ENCODE assay signal across 8 cellular contexts in the genomic region with DNA sequence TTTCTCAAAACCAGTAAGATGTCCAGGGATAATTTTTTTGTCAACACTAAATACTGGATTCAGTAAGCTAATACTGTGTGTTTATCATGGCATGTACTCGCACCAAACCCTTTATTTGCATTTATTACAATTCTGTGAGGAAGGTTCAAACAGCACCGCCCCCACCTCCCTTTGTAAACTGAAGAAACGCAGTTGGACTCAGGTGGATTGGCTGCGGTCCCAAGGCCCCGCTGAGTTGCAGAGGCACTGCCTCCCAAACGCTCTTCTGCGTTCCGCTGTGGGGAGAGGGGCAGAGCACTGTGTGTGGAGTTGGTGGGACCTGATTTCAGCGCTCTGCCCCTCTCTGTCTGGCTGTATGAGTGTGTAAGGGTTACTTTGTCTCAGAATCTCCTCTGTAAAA. TPM values are rescaled to one million over a fixed set of nuclear protein-coding genes. Genes with fewer than 3 reads are reported as not detected.
DNase-seq lines count a peak whose midpoint lies in the region; ATAC-seq and TF ChIP-seq lines count a peak whose summit lies in the region.

No MANE protein-coding gene starts in this region.

- TF ChIP-seq RAD21 in HCT116 (IDR thresholded peaks at IDR 0.05; ENCODE audit: low read depth), result no peak

- H3K27ac ChIP-seq in C4-2B (peak overlapping the region; percentile 95), HCT116 (ENCODE audit: low read depth, low read length) (peak overlapping the region; percentile 97), RWPE1 (peak overlapping the region; percentile 98)

- RAD21 ChIA-PET in HCT116 (lab: Charles Lee; ENCODE audit: low non-redundant PET in 1 of 2, low total read pairs in 2 of 2, uncharacterized antibody in 2 of 2, unreplicated experiment in 2 of 2), result no interaction called here

- intact Hi-C loops in HCT116 (cut with micrococcal nuclease), result loop anchor here (2.0 kb wide), 1 partner anchor 21 kb away; a partner anchor contains a TSS

- H3K79me2 ChIP-seq in HCT116 (ENCODE audit: insufficient read depth, low read length), result peaks cover 24% of the 10 kb centered on the region

- H3K4me2 ChIP-seq in HCT116 (ENCODE audit: low read length), result peak overlapping the region; percentile 93

- no peaks in the 10 kb centered on the region for H3K27me3 ChIP-seq in HCT116 (ENCODE audit: insufficient read depth, low read length)

- no peaks in the 10 kb centered on the region for H4K20me1 ChIP-seq in HCT116 (ENCODE audit: insufficient read depth)

- CTCF ChIA-PET in HCT116 (lab: Charles Lee) (interaction anchor here (1.3 to 4.0 kb wide), 2 partner anchors 22 to 63 kb away, joined by 4 to 35 read pairs; a partner anchor contains a TSS), RWPE1 (lab: Yijun Ruan, JAX) (interaction anchor here (0.6 to 4.4 kb wide), 15 partner anchors 12 to 1949 kb away, joined by 3 to 23 read pairs (median 7); a partner anchor contains a TSS)

- no peak for TF ChIP-seq POLR2A in HCT116 (IDR thresholded peaks at IDR 0.05; ENCODE audit: borderline replicate concordance, extremely low read depth, insufficient read depth, insufficient read length)

- peak overlapping the region; percentile 71 to 75 for H3K4me3 ChIP-seq in HCT116 (replicated peaks in 1 of 2; ENCODE audit: low read depth in 1 of 2, low read length in 2 of 2)
- H3K4me3 ChIP-seq in iPS-18c (ENCODE audit: insufficient read depth, low read depth, low read length), result peak overlapping the region; percentile 75

- no peak for ATAC-seq in HCT116
- no peak for ATAC-seq in GM21717 (IDR thresholded peaks at IDR 0.05; ENCODE audit: unreplicated experiment)

- no peaks in the 10 kb centered on the region for H3K9me2 ChIP-seq in HCT116 (ENCODE audit: insufficient read depth)

- no TSS peak for BruUV-seq in HCT116 (replicated peaks; lab: Mats Ljungman, UMichigan)

- H3K9me3 ChIP-seq in HCT116 (ENCODE audit: control insufficient read depth in 1 of 2, insufficient read depth in 1 of 2, low read depth in 1 of 2, low read length in 2 of 2), result no peaks in the 10 kb centered on the region
- no peaks in the 10 kb centered on the region for H3K9me3 ChIP-seq in iPS-18c (ENCODE audit: control insufficient read depth, insufficient read depth, low read length)

- H3K9ac ChIP-seq in HCT116 (ENCODE audit: low read length), result peak overlapping the region; percentile 97

- TF ChIP-seq CTCF in C4-2B (conservative IDR thresholded peaks at IDR 0.05) (no peak), HCT116 (IDR thresholded peaks at IDR 0.05 in 2 of 3, conservative IDR thresholded peaks at IDR 0.05 in 1 of 3; ENCODE audit: borderline replicate concordance in 1 of 3, insufficient read depth in 1 of 3, low read depth in 2 of 3, low read length in 2 of 3) (no peak), RWPE1 (conservative IDR thresholded peaks at IDR 0.05; ENCODE audit: low read depth) (no peak)

- DNase-seq in HCT116 (ENCODE audit: low read depth, low spot score), result no peak
- peak; percentile 35 for DNase-seq in RWPE1 (ENCODE audit: low spot score)
- DNase-seq in stimulated activated CD8-positive, alpha-beta memory T cell treated with anti-CD3 and anti-CD28 coated beads, Interleukin-4, amount 100 ng/mL, for 48 hours, result no peak
- no peak for DNase-seq in middle frontal gyrus (ENCODE audit: extremely low spot score, low spot score)
- DNase-seq in central memory CD4-positive, alpha-beta T cell, result no peak

- peaks cover 5 to 14% of the 10 kb centered on the region in 2 experiments; a peak in 3 of 4 replicates for H3K36me3 ChIP-seq in HCT116 (ENCODE audit: control insufficient read depth in 1 of 2, insufficient read depth in 2 of 2, low read length in 2 of 2)

- H2AFZ ChIP-seq in HCT116 (ENCODE audit: low read depth, low read length, poor library complexity, severe bottlenecking), result no peak overlapping the region

- peaks cover 11 to 23% of the 10 kb centered on the region in 2 experiments for H3K4me1 ChIP-seq in HCT116 (ENCODE audit: control insufficient read depth in 1 of 2, insufficient read depth in 2 of 2, low read length in 2 of 2)

- POLR2A ChIA-PET in HCT116 (lab: Charles Lee), result no interaction called here
- POLR2A ChIA-PET in RWPE1 (lab: Yijun Ruan, JAX; ENCODE audit: low non-redundant PET), result no interaction called here

TF ChIP-seq in HCT116, 20 proteins besides CTCF, POLR2A, EP300 and RAD21:
- TF ChIP-seq TCF7L2 (IDR thresholded peaks at IDR 0.05; ENCODE audit: borderline replicate concordance, extremely low read depth, insufficient read depth, insufficient read length), result peak; percentile 13
- no peak for TF ChIP-seq SRF (IDR thresholded peaks at IDR 0.05; ENCODE audit: low read depth)

RNA-seq across cellular contexts. Expression of a gene that starts 1.2 kb away (rescaled TPM):
- total RNA-seq in HCT116 (2021; ENCODE audit: unreplicated experiment), result 38.5 TPM
- polyA plus RNA-seq in HCT116 (2012), result 28.8 and 34.7 TPM in 2 replicates

RNA-seq across cellular contexts. Expression of a gene that starts 20.8 kb away (rescaled TPM):
- 95.4 TPM for total RNA-seq in HCT116 (2021; ENCODE audit: unreplicated experiment)
- polyA plus RNA-seq in HCT116 (2012), result 106 and 123 TPM in 2 replicates

RNA-seq across cellular contexts. Expression of a gene that starts 23.6 kb away (rescaled TPM):
- total RNA-seq in HCT116 (2021; ENCODE audit: unreplicated experiment), result 20.4 TPM
- polyA plus RNA-seq in HCT116 (2012), result 15.2 and 18.2 TPM in 2 replicates

RNA-seq across cellular contexts. Expression of a gene that starts 38.4 kb away (rescaled TPM):
- total RNA-seq in HCT116 (2021; ENCODE audit: unreplicated experiment), result 186 TPM
- 245 and 283 TPM in 2 replicates for polyA plus RNA-seq in HCT116 (2012)

RNA-seq across cellular contexts. Expression of a gene that starts 52.8 kb away (rescaled TPM):
- 44.9 TPM for total RNA-seq in HCT116 (2021; ENCODE audit: unreplicated experiment)
- 36.8 and 54.6 TPM in 2 replicates for polyA plus RNA-seq in HCT116 (2012)
